1 cellular context compared by ENCODE assay signal in the genomic region with DNA sequence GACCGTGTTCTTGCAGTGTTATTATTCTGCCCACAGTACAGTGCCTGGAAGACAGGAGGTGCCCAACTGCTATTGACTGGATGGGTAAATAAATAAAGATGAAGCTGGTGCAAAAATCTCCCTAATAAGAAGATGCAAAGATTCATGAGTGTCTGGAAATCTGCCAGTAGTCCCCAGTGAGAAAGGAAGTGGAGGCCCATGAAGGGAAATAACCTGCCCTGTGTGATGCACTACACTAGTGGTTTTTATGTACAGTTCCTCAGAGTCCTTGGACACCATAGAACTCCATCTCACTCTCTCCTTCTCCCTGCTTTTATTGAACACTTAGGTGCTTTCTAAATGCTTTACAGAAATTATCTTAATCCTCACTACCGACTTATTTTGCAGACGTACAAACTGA.
TF ChIP-seq lines count a peak whose summit lies in the region.

No MANE protein-coding gene starts in this region.

TF ChIP-seq in GM12878, 131 proteins besides CTCF, POLR2A, EP300 and RAD21:
- TF ChIP-seq, protein P1, sequence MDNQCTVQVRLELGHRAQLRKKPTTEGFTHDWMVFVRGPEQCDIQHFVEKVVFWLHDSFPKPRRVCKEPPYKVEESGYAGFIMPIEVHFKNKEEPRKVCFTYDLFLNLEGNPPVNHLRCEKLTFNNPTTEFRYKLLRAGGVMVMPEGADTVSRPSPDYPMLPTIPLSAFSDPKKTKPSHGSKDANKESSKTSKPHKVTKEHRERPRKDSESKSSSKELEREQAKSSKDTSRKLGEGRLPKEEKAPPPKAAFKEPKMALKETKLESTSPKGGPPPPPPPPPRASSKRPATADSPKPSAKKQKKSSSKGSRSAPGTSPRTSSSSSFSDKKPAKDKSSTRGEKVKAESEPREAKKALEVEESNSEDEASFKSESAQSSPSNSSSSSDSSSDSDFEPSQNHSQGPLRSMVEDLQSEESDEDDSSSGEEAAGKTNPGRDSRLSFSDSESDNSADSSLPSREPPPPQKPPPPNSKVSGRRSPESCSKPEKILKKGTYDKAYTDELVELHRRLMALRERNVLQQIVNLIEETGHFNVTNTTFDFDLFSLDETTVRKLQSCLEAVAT (IDR thresholded peaks at IDR 0.05): no peak
- TF ChIP-seq MXI1 (IDR thresholded peaks at IDR 0.05; ENCODE audit: low read depth, low read length) (no peak), SPI1 (IDR thresholded peaks at IDR 0.05; ENCODE audit: borderline replicate concordance, insufficient read depth, low read depth, low read length) (peak; percentile 20; the same call in 1 of the 2 replicates), HDGF (IDR thresholded peaks at IDR 0.05) (no peak)
